16 cellular contexts compared by ENCODE assay signal in the genomic region with DNA sequence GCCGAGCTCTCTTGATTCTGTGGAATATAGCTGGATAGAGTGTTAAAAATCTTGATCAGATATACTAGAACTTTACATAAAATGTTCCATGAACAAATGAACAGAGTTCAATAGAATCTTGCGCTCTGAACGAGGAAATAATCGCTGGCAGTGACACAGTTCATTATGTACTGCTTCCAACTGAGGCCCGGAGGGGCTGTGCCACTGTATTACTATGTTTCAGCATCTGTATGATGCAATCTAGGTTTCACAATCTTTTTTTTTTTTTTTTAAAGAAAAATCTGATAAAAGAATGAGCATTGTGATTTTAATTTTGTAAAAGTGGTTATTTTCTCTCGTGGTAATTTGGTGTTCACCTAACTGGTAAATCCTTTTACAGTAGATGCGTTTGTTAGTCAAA.
A peak's percentile ranks its signal among the peaks of the same experiment; 100 is the strongest.
DNase-seq lines count a peak whose midpoint lies in the region; ATAC-seq and TF ChIP-seq lines count a peak whose summit lies in the region.
"Had no signal": no experiment of that assay in that cellular context is flagged by ENCODE, and none has a peak within 500 bp of the region (broad histone marks: within the 10 kb centered on the region; RNA-seq: fewer than 3 reads in every experiment).

No MANE protein-coding gene starts in this region.

- intact Hi-C loops in naive thymus-derived CD4-positive, alpha-beta T cell (cut with micrococcal nuclease): no loop called here
- intact Hi-C loops in CD8-positive, alpha-beta T cell (cut with DNase I, micrococcal nuclease): no loop called here

- no peak overlapping the region for H3K27ac ChIP-seq in naive thymus-derived CD4-positive, alpha-beta T cell (ENCODE audit: low read depth, low read length)
- no peak overlapping the region for H3K27ac ChIP-seq in CD8-positive, alpha-beta T cell (ENCODE audit: low read depth, low read length)
- H3K27ac ChIP-seq: prostate gland, thyroid gland had no signal

- H3K9me3 Mint-ChIP-seq in neural crest cell: no peaks in the 10 kb centered on the region
- H3K9me3 Mint-ChIP-seq in naive thymus-derived CD4-positive, alpha-beta T cell: no peaks in the 10 kb centered on the region
- no peaks in the 10 kb centered on the region for H3K9me3 Mint-ChIP-seq in CD8-positive, alpha-beta T cell

- peaks cover 5% of the 10 kb centered on the region for H3K4me1 Mint-ChIP-seq in neural crest cell
- no peaks in the 10 kb centered on the region for H3K4me1 Mint-ChIP-seq in naive thymus-derived CD4-positive, alpha-beta T cell
- H3K4me1 Mint-ChIP-seq in CD8-positive, alpha-beta T cell (ENCODE audit: low read depth): no peaks in the 10 kb centered on the region

- no peaks in the 10 kb centered on the region for H3K27me3 Mint-ChIP-seq in neural crest cell (ENCODE audit: low read depth)
- H3K27me3 Mint-ChIP-seq in naive thymus-derived CD4-positive, alpha-beta T cell: peaks cover 0 to 6% (median 0%) of the 10 kb centered on the region in 5 donors
- peaks cover 4% of the 10 kb centered on the region for H3K27me3 Mint-ChIP-seq in CD8-positive, alpha-beta T cell (ENCODE audit: low read depth)

- H3K4me3 ChIP-seq in AG09309 (ENCODE audit: control insufficient read depth, low read depth, low read length): no peak overlapping the region
- H3K4me3 ChIP-seq in naive thymus-derived CD4-positive, alpha-beta T cell (ENCODE audit: low read length): no peak overlapping the region
- H3K4me3 ChIP-seq in CD8-positive, alpha-beta T cell (ENCODE audit: low read depth, low read length): no peak overlapping the region
- H3K4me3 ChIP-seq: heart left ventricle, prostate gland, thyroid gland had no signal

- no peaks in the 10 kb centered on the region for H3K36me3 ChIP-seq in naive thymus-derived CD4-positive, alpha-beta T cell (ENCODE audit: control insufficient read depth in 2 of 3, insufficient read depth in 3 of 3, low read length in 3 of 3)
- no peaks in the 10 kb centered on the region for H3K36me3 ChIP-seq in CD8-positive, alpha-beta T cell (ENCODE audit: insufficient read depth, low read length)
- H3K36me3 ChIP-seq: prostate gland had no signal

- POLR2A ChIA-PET in naive thymus-derived CD4-positive, alpha-beta T cell (lab: Charles Lee): no interaction called here
- POLR2A ChIA-PET in CD8-positive, alpha-beta T cell (lab: Charles Lee): no interaction called here

- H3K27me3 ChIP-seq in naive thymus-derived CD4-positive, alpha-beta T cell (ENCODE audit: control insufficient read depth in 2 of 2, insufficient read depth in 2 of 2, low read length in 2 of 2): no peaks in the 10 kb centered on the region
- no peaks in the 10 kb centered on the region for H3K27me3 ChIP-seq in CD8-positive, alpha-beta T cell (ENCODE audit: insufficient read depth, low read length)
- H3K27me3 ChIP-seq: BE2C, heart left ventricle, thyroid gland had no signal

- H3K27ac Mint-ChIP-seq in neural crest cell (ENCODE audit: unreplicated experiment): peak overlapping the region; percentile 53
- H3K27ac Mint-ChIP-seq in naive thymus-derived CD4-positive, alpha-beta T cell: no peak overlapping the region
- H3K27ac Mint-ChIP-seq in CD8-positive, alpha-beta T cell: no peak overlapping the region

- H3K36me3 Mint-ChIP-seq in neural crest cell (ENCODE audit: low read depth): peaks cover 18% of the 10 kb centered on the region
- H3K36me3 Mint-ChIP-seq in naive thymus-derived CD4-positive, alpha-beta T cell: no peaks in the 10 kb centered on the region
- no peaks in the 10 kb centered on the region for H3K36me3 Mint-ChIP-seq in CD8-positive, alpha-beta T cell

- no peaks in the 10 kb centered on the region for H3K9me3 ChIP-seq in naive thymus-derived CD4-positive, alpha-beta T cell (ENCODE audit: control insufficient read depth in 2 of 3, low read length in 3 of 3)
- H3K9me3 ChIP-seq in CD8-positive, alpha-beta T cell (ENCODE audit: low read length): no peaks in the 10 kb centered on the region
- H3K9me3 ChIP-seq: BE2C, heart left ventricle, prostate gland, SK-N-SH, thyroid gland had no signal

- CTCF ChIA-PET in naive thymus-derived CD4-positive, alpha-beta T cell (lab: Charles Lee): no interaction called here
- CTCF ChIA-PET in CD8-positive, alpha-beta T cell (lab: Charles Lee): no interaction called here

- H3K4me1 ChIP-seq in naive thymus-derived CD4-positive, alpha-beta T cell (ENCODE audit: control insufficient read depth in 2 of 2, insufficient read depth in 2 of 2, low read length in 2 of 2): no peaks in the 10 kb centered on the region
- H3K4me1 ChIP-seq in CD8-positive, alpha-beta T cell (ENCODE audit: insufficient read depth, low read length): no peaks in the 10 kb centered on the region
- H3K4me1 ChIP-seq: prostate gland had no signal

- no peak for ATAC-seq in GM18505 (IDR thresholded peaks at IDR 0.05; ENCODE audit: unreplicated experiment)
- ATAC-seq in naive thymus-derived CD4-positive, alpha-beta T cell: no peak
- ATAC-seq in GM21717 (IDR thresholded peaks at IDR 0.05; ENCODE audit: unreplicated experiment): no peak
- ATAC-seq in CD8-positive, alpha-beta T cell: no peak

- no peak for TF ChIP-seq CTCF in AG09309 (IDR thresholded peaks at IDR 0.05; ENCODE audit: control insufficient read depth, insufficient read depth, low read depth, low read length, missing control alignments)
- no peak for TF ChIP-seq CTCF in neural crest cell (conservative IDR thresholded peaks at IDR 0.05)
- TF ChIP-seq CTCF in CD8-positive, alpha-beta T cell (IDR thresholded peaks at IDR 0.05): no peak

- no peak overlapping the region for H3K4me3 Mint-ChIP-seq in neural crest cell
- no peak overlapping the region for H3K4me3 Mint-ChIP-seq in naive thymus-derived CD4-positive, alpha-beta T cell
- no peak overlapping the region for H3K4me3 Mint-ChIP-seq in CD8-positive, alpha-beta T cell

- TF ChIP-seq POLR2A in GM18505 (IDR thresholded peaks at IDR 0.05; ENCODE audit: borderline replicate concordance, extremely low read depth, insufficient read depth, insufficient read length): no peak

- DNase-seq in AG09309 (ENCODE audit: low read depth) (peak; percentile 35), MV-4-11 (lab: John Stamatoyannopoulos, UW) (peak; percentile 16), dedifferentiated amniotic fluid mesenchymal stem cell (ENCODE audit: extremely low spot score) (peak; percentile 71), neural crest cell (ENCODE audit: low read depth, low spot score) (no peak)
- no peak for DNase-seq in naive thymus-derived CD4-positive, alpha-beta T cell
- no peak for DNase-seq in CD8-positive, alpha-beta T cell
- DNase-seq: activated CD4-positive, alpha-beta T cell treated with anti-CD3 and anti-CD28 coated beads for 48 hours; BE2C; heart left ventricle; NCI-H1417 treated with DMSO at 0.1 percent for 48 hours; NCI-H510A treated with DMSO at 0.1 percent for 48 hours; SK-N-SH; thyroid gland had no signal

Comparison
In these comparisons a context has a peak if more than half of its experiments do, and no peak if none do; other contexts are left out.
1. DNase-seq: peak in AG09309 (single experiment), MV-4-11 (single experiment) and dedifferentiated amniotic fluid mesenchymal stem cell (single experiment); none in neural crest cell (single experiment), naive thymus-derived CD4-positive, alpha-beta T cell (0 of 9) and CD8-positive, alpha-beta T cell (0 of 7).